25 cellular contexts compared by ENCODE assay signal in the genomic region with DNA sequence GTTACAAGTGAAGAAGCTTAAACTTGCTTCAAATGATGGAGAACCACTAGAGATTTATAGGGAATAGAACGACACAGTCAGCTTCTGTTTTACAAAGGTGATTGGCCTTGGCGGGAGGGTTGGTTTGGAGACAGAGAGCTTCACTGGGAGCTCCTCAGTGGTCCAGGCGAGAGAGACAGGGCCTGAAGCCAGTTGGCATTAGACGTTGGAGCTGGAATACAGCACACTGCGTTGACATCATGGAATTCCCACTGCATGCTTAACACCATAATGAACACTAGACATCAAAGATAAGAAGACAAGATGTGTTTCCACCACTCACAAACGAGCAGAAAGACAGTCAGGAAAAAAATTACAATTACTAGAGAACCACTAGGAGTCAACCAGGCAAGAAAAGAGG.
"Had no signal": no experiment of that assay in that cellular context is flagged by ENCODE, and none has a peak within 500 bp of the region (broad histone marks: within the 10 kb centered on the region; RNA-seq: fewer than 3 reads in every experiment).

No MANE protein-coding gene starts in this region.

- ATAC-seq: activated CD4-positive, alpha-beta T cell treated with anti-CD3 and anti-CD28 coated beads for 36 hours; left lobe of liver; pancreas; psoas muscle; T-cell had no signal

- H3K4me3 ChIP-seq: breast epithelium, pancreas, psoas muscle, uterus had no signal

- H3K9me3 Mint-ChIP-seq: activated T-helper 1 cell treated with anti-CD3 and anti-CD28 coated beads, Interleukin-12 subunit alpha, Interleukin-12 subunit beta, Interleukin-2, Interleukin-4 antibody, amounts not matched to agents 30 ng/mL and 10 ng/mL and 1 ng/mL, durations not matched to agents 14 hours and 24 hours and 36 hours; central memory CD8-positive, alpha-beta T cell; stimulated activated naive CD8-positive, alpha-beta T cell treated with anti-CD3 and anti-CD28 coated beads, Interleukin-15, Interleukin-2, amounts not matched to agents 100 ng/mL and 50 ng/mL, for 24 hours; T-cell; T-helper 2 cell treated with Interferon-gamma antibody and Interleukin-4, amounts not matched to agents 5 μg/mL and 100 μg/mL, for 36 hours; type B pancreatic cell had no signal

- H3K36me3 Mint-ChIP-seq: T-cell, type B pancreatic cell had no signal

- H3K9me3 ChIP-seq: breast epithelium, pancreas, psoas muscle, uterus had no signal

- H3K36me3 ChIP-seq: breast epithelium, pancreas, uterus had no signal

- H3K27ac ChIP-seq: breast epithelium, pancreas, psoas muscle, uterus had no signal

- H3K27me3 ChIP-seq: breast epithelium, pancreas, uterus had no signal

- H3K27me3 Mint-ChIP-seq: activated CD4-positive, alpha-beta T cell treated with anti-CD3 and anti-CD28 coated beads for 36 hours; stimulated activated naive CD8-positive, alpha-beta T cell treated with anti-CD3 and anti-CD28 coated beads, Interleukin-15, Interleukin-2, amounts not matched to agents 100 ng/mL and 50 ng/mL, for 24 hours had no signal

- H3K4me1 ChIP-seq: breast epithelium, pancreas, psoas muscle, uterus had no signal

- H3K4me3 Mint-ChIP-seq: activated CD4-positive, alpha-beta T cell treated with anti-CD3 and anti-CD28 coated beads for 36 hours; activated T-helper 1 cell treated with anti-CD3 and anti-CD28 coated beads, Interleukin-12 subunit alpha, Interleukin-12 subunit beta, Interleukin-2, Interleukin-4 antibody, amounts not matched to agents 30 ng/mL and 10 ng/mL and 1 ng/mL, durations not matched to agents 14 hours and 24 hours and 36 hours; central memory CD8-positive, alpha-beta T cell; neural crest cell; stimulated activated naive CD8-positive, alpha-beta T cell treated with anti-CD3 and anti-CD28 coated beads, Interleukin-15, Interleukin-2, amounts not matched to agents 100 ng/mL and 50 ng/mL, for 24 hours; T-cell; T-helper 2 cell treated with Interferon-gamma antibody and Interleukin-4, amounts not matched to agents 5 μg/mL and 100 μg/mL, for 36 hours; type B pancreatic cell had no signal

- H3K27ac Mint-ChIP-seq: activated CD4-positive, alpha-beta T cell treated with anti-CD3 and anti-CD28 coated beads for 36 hours; activated T-helper 1 cell treated with anti-CD3 and anti-CD28 coated beads, Interleukin-12 subunit alpha, Interleukin-12 subunit beta, Interleukin-2, Interleukin-4 antibody, amounts not matched to agents 30 ng/mL and 10 ng/mL and 1 ng/mL, durations not matched to agents 14 hours and 24 hours and 36 hours; stimulated activated naive CD8-positive, alpha-beta T cell treated with anti-CD3 and anti-CD28 coated beads, Interleukin-15, Interleukin-2, amounts not matched to agents 100 ng/mL and 50 ng/mL, for 24 hours; T-cell; T-helper 2 cell treated with Interferon-gamma antibody and Interleukin-4, amounts not matched to agents 5 μg/mL and 100 μg/mL, for 36 hours; type B pancreatic cell had no signal

- DNase-seq: activated CD4-positive, alpha-beta T cell treated with anti-CD3 and anti-CD28 coated beads for 36 hours; activated CD4-positive, CD25-positive, alpha-beta regulatory T cell; activated CD8-positive, alpha-beta memory T cell treated with anti-CD3 and anti-CD28 coated beads, Interleukin-2, amount 50 U/mL, for 4 hours; activated gamma-delta T cell treated with Interleukin-2 at 50 U/mL for 16 hours; activated naive CD4-positive, alpha-beta T cell treated with anti-CD3 and anti-CD28 coated beads, Interleukin-2, amount 50 U/mL, for 16 hours; activated T-cell treated with anti-CD3 and anti-CD28 coated beads, Interleukin-2, amount 50 U/mL, for 1 hour; amniotic stem cell; effector memory CD4-positive, alpha-beta T cell; foreskin fibroblast; head of caudate nucleus; nucleus accumbens; pancreas; psoas muscle; stimulated activated CD4-positive, alpha-beta T cell treated with anti-CD3 and anti-CD28 coated beads, Interleukin-2, amount 100 ng/mL, for 48 hours; substantia nigra; T-cell; uterus had no signal

- H3K4me1 Mint-ChIP-seq: activated CD4-positive, alpha-beta T cell treated with anti-CD3 and anti-CD28 coated beads for 36 hours; central memory CD8-positive, alpha-beta T cell; neural crest cell had no signal
